27 cellular contexts compared by ENCODE assay signal in the genomic region with DNA sequence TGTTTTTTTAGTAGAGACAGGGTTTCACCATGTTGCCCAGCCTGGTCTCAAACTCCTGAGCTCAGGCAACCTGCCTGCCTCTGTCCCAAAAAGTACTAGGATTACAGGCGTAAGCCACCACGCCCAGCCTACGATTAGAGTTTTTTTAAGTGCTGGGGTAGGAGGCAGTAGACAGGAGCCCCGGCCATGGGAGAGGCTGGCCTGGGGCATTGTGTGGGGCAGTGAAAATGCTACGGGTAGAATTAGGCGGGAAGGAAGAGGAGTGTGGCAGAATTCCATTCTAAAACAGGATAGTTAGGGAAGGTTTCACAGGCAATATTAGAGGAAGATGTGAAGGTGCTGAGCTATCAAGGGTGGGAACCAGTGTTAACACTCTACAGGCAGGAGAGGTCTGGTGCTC. TPM values are rescaled to one million over a fixed set of nuclear protein-coding genes. Genes with fewer than 3 reads are reported as not detected.
"Had no signal": no experiment of that assay in that cellular context is flagged by ENCODE, and none has a peak within 500 bp of the region (broad histone marks: within the 10 kb centered on the region; RNA-seq: fewer than 3 reads in every experiment).

No MANE protein-coding gene starts in this region.

- H3K4me3 ChIP-seq: esophagus muscularis mucosa, gastroesophageal sphincter, heart left ventricle, neural progenitor cell, testis, upper lobe of right lung had no signal

- H3K4me1 ChIP-seq: gastroesophageal sphincter, heart left ventricle, testis had no signal

- H3K36me3 ChIP-seq: esophagus muscularis mucosa, gastroesophageal sphincter, heart left ventricle, neural progenitor cell, upper lobe of right lung had no signal

- H3K9me3 Mint-ChIP-seq: activated naive CD4-positive, alpha-beta T cell treated with anti-CD3 and anti-CD28 coated beads, Interleukin-2, amount 50 U/mL, for 24 hours; naive thymus-derived CD4-positive, alpha-beta T cell; neural progenitor cell had no signal

- ATAC-seq: activated CD8-positive, alpha-beta T cell treated with anti-CD3 and anti-CD28 coated beads, Interleukin-2, amount 10 ng/mL, durations not matched to agents 7 days and 5 days; gastroesophageal sphincter; naive thymus-derived CD4-positive, alpha-beta T cell had no signal

- H3K27ac ChIP-seq: esophagus muscularis mucosa, gastroesophageal sphincter, heart left ventricle, neural progenitor cell, testis, upper lobe of right lung had no signal

- H3K27ac Mint-ChIP-seq: activated naive CD4-positive, alpha-beta T cell treated with anti-CD3 and anti-CD28 coated beads, Interleukin-2, amount 50 U/mL, for 24 hours; brain; naive thymus-derived CD4-positive, alpha-beta T cell had no signal

- H3K4me1 Mint-ChIP-seq: activated naive CD4-positive, alpha-beta T cell treated with anti-CD3 and anti-CD28 coated beads, Interleukin-2, amount 50 U/mL, for 24 hours had no signal

- H3K36me3 Mint-ChIP-seq: activated naive CD4-positive, alpha-beta T cell treated with anti-CD3 and anti-CD28 coated beads, Interleukin-2, amount 50 U/mL, for 24 hours; brain; neural progenitor cell had no signal

- H3K9me3 ChIP-seq: esophagus muscularis mucosa, gastroesophageal sphincter, heart left ventricle, testis, upper lobe of right lung had no signal

- H3K27me3 ChIP-seq: testis, upper lobe of right lung had no signal

- H3K4me3 Mint-ChIP-seq: activated CD8-positive, alpha-beta T cell treated with anti-CD3 and anti-CD28 coated beads, Interleukin-2, amount 10 ng/mL, durations not matched to agents 7 days and 5 days; activated naive CD4-positive, alpha-beta T cell treated with anti-CD3 and anti-CD28 coated beads, Interleukin-2, amount 50 U/mL, for 24 hours; brain; naive thymus-derived CD4-positive, alpha-beta T cell; neural progenitor cell had no signal

- FAIRE-seq: islet of Langerhans had no signal

- DNase-seq: activated CD4-positive, alpha-beta T cell treated with anti-CD3 and anti-CD28 coated beads, Interleukin-2, amount 50 U/mL, for 1 hour; activated CD8-positive, alpha-beta T cell treated with anti-CD3 and anti-CD28 coated beads, Interleukin-2, amount 10 ng/mL, durations not matched to agents 7 days and 5 days; activated gamma-delta T cell treated with Interleukin-2 at 50 U/mL for 16 hours; activated T-cell treated with anti-CD3 and anti-CD28 coated beads, Interleukin-2, amount 50 U/mL, for 1 hour; aorta; central memory CD4-positive, alpha-beta T cell; effector memory CD4-positive, alpha-beta T cell; heart left ventricle; left cardiac atrium; naive thymus-derived CD4-positive, alpha-beta T cell; stimulated activated CD4-positive, alpha-beta T cell treated with anti-CD3 and anti-CD28 coated beads, Interleukin-2, amount 100 ng/mL, for 48 hours; stimulated activated CD8-positive, alpha-beta memory T cell treated with anti-CD3 and anti-CD28 coated beads, Interleukin-4, amount 100 ng/mL, for 48 hours; stimulated activated naive CD4-positive, alpha-beta T cell; testis had no signal

- H3K27me3 Mint-ChIP-seq: activated naive CD4-positive, alpha-beta T cell treated with anti-CD3 and anti-CD28 coated beads, Interleukin-2, amount 50 U/mL, for 24 hours had no signal

RNA-seq across cellular contexts. Expression of a gene that starts 31.3 kb away (rescaled TPM):
- total RNA-seq: activated CD8-positive, alpha-beta T cell treated with anti-CD3 and anti-CD28 coated beads, Interleukin-2, amount 10 ng/mL, durations not matched to agents 7 days and 5 days; aorta; dermis microvascular lymphatic vessel endothelial cell; esophagus muscularis mucosa; gastroesophageal sphincter; heart left ventricle; left cardiac atrium; lower leg skin; mesenteric fat pad; naive thymus-derived CD4-positive, alpha-beta T cell; omental fat pad; posterior vena cava; renal cortical epithelial cell had no signal
